In genomic region chr2:25400576-25401241, GRCh38 we compare ENCODE assay signal across 2 cellular contexts.
TF ChIP-seq lines count a peak whose summit lies in the region.

No MANE protein-coding gene starts in this region.

TF ChIP-seq in IMR-90, 13 proteins besides CTCF, POLR2A, EP300 and RAD21:
- TF ChIP-seq, protein P1, sequence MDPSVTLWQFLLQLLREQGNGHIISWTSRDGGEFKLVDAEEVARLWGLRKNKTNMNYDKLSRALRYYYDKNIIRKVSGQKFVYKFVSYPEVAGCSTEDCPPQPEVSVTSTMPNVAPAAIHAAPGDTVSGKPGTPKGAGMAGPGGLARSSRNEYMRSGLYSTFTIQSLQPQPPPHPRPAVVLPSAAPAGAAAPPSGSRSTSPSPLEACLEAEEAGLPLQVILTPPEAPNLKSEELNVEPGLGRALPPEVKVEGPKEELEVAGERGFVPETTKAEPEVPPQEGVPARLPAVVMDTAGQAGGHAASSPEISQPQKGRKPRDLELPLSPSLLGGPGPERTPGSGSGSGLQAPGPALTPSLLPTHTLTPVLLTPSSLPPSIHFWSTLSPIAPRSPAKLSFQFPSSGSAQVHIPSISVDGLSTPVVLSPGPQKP (IDR thresholded peaks at IDR 0.05; ENCODE audit: borderline replicate concordance, low read depth, low read length): no peak
- TF ChIP-seq SMC3 (IDR thresholded peaks at IDR 0.05; ENCODE audit: low read depth, low read length): no peak
- TF ChIP-seq MXI1 (IDR thresholded peaks at IDR 0.05; ENCODE audit: borderline replicate concordance, low read depth, low read length): no peak
- no peak for TF ChIP-seq MAZ (IDR thresholded peaks at IDR 0.05; ENCODE audit: borderline replicate concordance, low read depth, low read length)
- no peak for TF ChIP-seq CEBPB (IDR thresholded peaks at IDR 0.05; ENCODE audit: low read depth, low read length)
- no peak for TF ChIP-seq NFE2L2 (IDR thresholded peaks at IDR 0.05; ENCODE audit: low read depth, low read length)
- TF ChIP-seq, protein P2, sequence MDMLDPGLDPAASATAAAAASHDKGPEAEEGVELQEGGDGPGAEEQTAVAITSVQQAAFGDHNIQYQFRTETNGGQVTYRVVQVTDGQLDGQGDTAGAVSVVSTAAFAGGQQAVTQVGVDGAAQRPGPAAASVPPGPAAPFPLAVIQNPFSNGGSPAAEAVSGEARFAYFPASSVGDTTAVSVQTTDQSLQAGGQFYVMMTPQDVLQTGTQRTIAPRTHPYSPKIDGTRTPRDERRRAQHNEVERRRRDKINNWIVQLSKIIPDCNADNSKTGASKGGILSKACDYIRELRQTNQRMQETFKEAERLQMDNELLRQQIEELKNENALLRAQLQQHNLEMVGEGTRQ (IDR thresholded peaks at IDR 0.05; ENCODE audit: low read depth, low read length): no peak
- no peak for TF ChIP-seq CHD1 (IDR thresholded peaks at IDR 0.05; ENCODE audit: low read depth, low read length)
- TF ChIP-seq BHLHE40 (IDR thresholded peaks at IDR 0.05; ENCODE audit: low read depth, low read length): no peak
- TF ChIP-seq MAFK (IDR thresholded peaks at IDR 0.05; ENCODE audit: low read depth, low read length): no peak
- no peak for TF ChIP-seq FOS (IDR thresholded peaks at IDR 0.05; ENCODE audit: low read depth, low read length)
- TF ChIP-seq RCOR1 (IDR thresholded peaks at IDR 0.05; ENCODE audit: insufficient replicate concordance, low read length): no peak

TF ChIP-seq in GM12878, 131 proteins besides CTCF, POLR2A, EP300 and RAD21:
- TF ChIP-seq MXI1 (IDR thresholded peaks at IDR 0.05; ENCODE audit: low read depth, low read length) (no peak), EZH2 (IDR thresholded peaks at IDR 0.05; ENCODE audit: borderline replicate concordance, control insufficient read depth, low read depth, low read length) (no peak), YY1 (IDR thresholded peaks at IDR 0.05; ENCODE audit: low read depth, low read length) (no peak), ZNF384 (IDR thresholded peaks at IDR 0.05; ENCODE audit: borderline replicate concordance, low read depth, low read length) (no peak), CHD4 (IDR thresholded peaks at IDR 0.05) (no peak), NFIC (IDR thresholded peaks at IDR 0.05; ENCODE audit: low read depth, low read length) (0 out of 2 replicates have a peak, but pooled peaks have one; percentile 16), NR2F1 (conservative IDR thresholded peaks at IDR 0.05) (peak; percentile 95), IKZF1 (conservative IDR thresholded peaks at IDR 0.05) (no peak), NR2C1 (IDR thresholded peaks at IDR 0.05) (peak; percentile 57), SRF (IDR thresholded peaks at IDR 0.05; ENCODE audit: low read depth in 2 of 2, low read length in 2 of 2) (no peak), EGR1 (IDR thresholded peaks at IDR 0.05; ENCODE audit: borderline replicate concordance in 1 of 2, low read depth in 2 of 2, low read length in 2 of 2) (no peak), SMC3 (IDR thresholded peaks at IDR 0.05; ENCODE audit: borderline replicate concordance, low read length) (no peak), ATF3 (IDR thresholded peaks at IDR 0.05; ENCODE audit: borderline replicate concordance, extremely low read depth, low read depth, low read length) (no peak), PML (IDR thresholded peaks at IDR 0.05; ENCODE audit: low read length) (no peak), HDAC6 (IDR thresholded peaks at IDR 0.05; ENCODE audit: unreplicated experiment) (no peak)
- TF ChIP-seq, protein P3, sequence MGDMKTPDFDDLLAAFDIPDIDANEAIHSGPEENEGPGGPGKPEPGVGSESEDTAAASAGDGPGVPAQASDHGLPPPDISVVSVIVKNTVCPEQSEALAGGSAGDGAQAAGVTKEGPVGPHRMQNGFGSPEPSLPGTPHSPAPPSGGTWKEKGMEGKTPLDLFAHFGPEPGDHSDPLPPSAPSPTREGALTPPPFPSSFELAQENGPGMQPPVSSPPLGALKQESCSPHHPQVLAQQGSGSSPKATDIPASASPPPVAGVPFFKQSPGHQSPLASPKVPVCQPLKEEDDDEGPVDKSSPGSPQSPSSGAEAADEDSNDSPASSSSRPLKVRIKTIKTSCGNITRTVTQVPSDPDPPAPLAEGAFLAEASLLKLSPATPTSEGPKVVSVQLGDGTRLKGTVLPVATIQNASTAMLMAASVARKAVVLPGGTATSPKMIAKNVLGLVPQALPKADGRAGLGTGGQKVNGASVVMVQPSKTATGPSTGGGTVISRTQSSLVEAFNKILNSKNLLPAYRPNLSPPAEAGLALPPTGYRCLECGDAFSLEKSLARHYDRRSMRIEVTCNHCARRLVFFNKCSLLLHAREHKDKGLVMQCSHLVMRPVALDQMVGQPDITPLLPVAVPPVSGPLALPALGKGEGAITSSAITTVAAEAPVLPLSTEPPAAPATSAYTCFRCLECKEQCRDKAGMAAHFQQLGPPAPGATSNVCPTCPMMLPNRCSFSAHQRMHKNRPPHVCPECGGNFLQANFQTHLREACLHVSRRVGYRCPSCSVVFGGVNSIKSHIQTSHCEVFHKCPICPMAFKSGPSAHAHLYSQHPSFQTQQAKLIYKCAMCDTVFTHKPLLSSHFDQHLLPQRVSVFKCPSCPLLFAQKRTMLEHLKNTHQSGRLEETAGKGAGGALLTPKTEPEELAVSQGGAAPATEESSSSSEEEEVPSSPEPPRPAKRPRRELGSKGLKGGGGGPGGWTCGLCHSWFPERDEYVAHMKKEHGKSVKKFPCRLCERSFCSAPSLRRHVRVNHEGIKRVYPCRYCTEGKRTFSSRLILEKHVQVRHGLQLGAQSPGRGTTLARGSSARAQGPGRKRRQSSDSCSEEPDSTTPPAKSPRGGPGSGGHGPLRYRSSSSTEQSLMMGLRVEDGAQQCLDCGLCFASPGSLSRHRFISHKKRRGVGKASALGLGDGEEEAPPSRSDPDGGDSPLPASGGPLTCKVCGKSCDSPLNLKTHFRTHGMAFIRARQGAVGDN (IDR thresholded peaks at IDR 0.05): peak; percentile 9; the same call in 1 of the 2 replicates
- TF ChIP-seq, protein P4, sequence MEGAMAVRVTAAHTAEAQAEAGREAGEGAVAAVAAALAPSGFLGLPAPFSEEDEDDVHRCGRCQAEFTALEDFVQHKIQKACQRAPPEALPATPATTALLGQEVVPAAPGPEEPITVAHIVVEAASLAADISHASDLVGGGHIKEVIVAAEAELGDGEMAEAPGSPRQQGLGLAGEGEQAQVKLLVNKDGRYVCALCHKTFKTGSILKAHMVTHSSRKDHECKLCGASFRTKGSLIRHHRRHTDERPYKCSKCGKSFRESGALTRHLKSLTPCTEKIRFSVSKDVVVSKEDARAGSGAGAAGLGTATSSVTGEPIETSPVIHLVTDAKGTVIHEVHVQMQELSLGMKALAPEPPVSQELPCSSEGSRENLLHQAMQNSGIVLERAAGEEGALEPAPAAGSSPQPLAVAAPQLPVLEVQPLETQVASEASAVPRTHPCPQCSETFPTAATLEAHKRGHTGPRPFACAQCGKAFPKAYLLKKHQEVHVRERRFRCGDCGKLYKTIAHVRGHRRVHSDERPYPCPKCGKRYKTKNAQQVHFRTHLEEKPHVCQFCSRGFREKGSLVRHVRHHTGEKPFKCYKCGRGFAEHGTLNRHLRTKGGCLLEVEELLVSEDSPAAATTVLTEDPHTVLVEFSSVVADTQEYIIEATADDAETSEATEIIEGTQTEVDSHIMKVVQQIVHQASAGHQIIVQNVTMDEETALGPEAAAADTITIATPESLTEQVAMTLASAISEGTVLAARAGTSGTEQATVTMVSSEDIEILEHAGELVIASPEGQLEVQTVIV (IDR thresholded peaks at IDR 0.05; ENCODE audit: borderline replicate concordance, partially characterized antibody): no peak
- TF ChIP-seq, protein P5, sequence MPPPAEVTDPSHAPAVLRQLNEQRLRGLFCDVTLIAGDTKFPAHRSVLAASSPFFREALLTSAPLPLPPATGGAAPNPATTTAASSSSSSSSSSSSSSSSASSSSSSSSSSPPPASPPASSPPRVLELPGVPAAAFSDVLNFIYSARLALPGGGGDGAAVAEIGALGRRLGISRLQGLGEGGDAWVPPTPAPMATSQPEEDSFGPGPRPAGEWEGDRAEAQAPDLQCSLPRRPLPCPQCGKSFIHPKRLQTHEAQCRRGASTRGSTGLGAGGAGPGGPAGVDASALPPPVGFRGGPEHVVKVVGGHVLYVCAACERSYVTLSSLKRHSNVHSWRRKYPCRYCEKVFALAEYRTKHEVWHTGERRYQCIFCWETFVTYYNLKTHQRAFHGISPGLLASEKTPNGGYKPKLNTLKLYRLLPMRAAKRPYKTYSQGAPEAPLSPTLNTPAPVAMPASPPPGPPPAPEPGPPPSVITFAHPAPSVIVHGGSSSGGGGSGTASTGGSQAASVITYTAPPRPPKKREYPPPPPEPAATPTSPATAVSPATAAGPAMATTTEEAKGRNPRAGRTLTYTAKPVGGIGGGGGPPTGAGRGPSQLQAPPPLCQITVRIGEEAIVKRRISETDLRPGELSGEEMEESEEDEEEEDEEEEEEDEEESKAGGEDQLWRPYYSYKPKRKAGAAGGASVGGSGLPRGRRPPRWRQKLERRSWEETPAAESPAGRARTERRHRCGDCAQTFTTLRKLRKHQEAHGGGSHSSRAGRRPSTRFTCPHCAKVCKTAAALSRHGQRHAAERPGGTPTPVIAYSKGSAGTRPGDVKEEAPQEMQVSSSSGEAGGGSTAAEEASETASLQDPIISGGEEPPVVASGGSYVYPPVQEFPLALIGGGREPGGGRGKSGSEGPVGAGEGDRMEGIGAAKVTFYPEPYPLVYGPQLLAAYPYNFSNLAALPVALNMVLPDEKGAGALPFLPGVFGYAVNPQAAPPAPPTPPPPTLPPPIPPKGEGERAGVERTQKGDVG (CRISPR knock-in tag; IDR thresholded peaks at IDR 0.05): no peak
